In genomic region chr6:62285612-62286469, GRCh38 we compare ENCODE assay signal across 9 cellular contexts. TPM values are rescaled to one million over a fixed set of nuclear protein-coding genes. Genes with fewer than 3 reads are reported as not detected.
DNase-seq lines count a peak whose midpoint lies in the region; ATAC-seq and TF ChIP-seq lines count a peak whose summit lies in the region.
"Had no signal": no experiment of that assay in that cellular context is flagged by ENCODE, and none has a peak within 500 bp of the region (broad histone marks: within the 10 kb centered on the region; RNA-seq: fewer than 3 reads in every experiment).

KHDRBS2 (minus strand) TSS chr6:62286225.

- DNase-seq in DMS153 (lab: John Stamatoyannopoulos, UW) (peak; percentile 69), NOMO-1 treated with dmso at 0.1 percent for 144 hours (lab: John Stamatoyannopoulos, UW; ENCODE audit: unreplicated experiment) (peak; percentile 72), dorsolateral prefrontal cortex (peak; percentile 68 to 99 (median 95)), lung (ENCODE audit: low spot score) (peak; percentile 91), ACHN (no peak)

- H3K27me3 ChIP-seq in dorsolateral prefrontal cortex (no peaks in the 10 kb centered on the region), lung (ENCODE audit: control insufficient read depth, insufficient read depth) (no peaks in the 10 kb centered on the region), stomach smooth muscle (ENCODE audit: control insufficient read depth in 1 of 2, insufficient read depth in 2 of 2, low read length in 2 of 2) (no peaks in the 10 kb centered on the region)

- H3K9me3 ChIP-seq in lung (ENCODE audit: control insufficient read depth in 2 of 2, insufficient read depth in 1 of 2, low read length in 1 of 2): peaks cover 0 to 2% of the 10 kb centered on the region in 2 donors
- H3K9me3 ChIP-seq in stomach smooth muscle (ENCODE audit: control insufficient read depth in 2 of 2, low read length in 2 of 2): no peaks in the 10 kb centered on the region

- intact Hi-C loops in dorsolateral prefrontal cortex (cut with DNase I): loop anchor here in 1 of 2 donors (10.0 kb wide), 1 partner anchor 471 kb away; no protein-coding TSS in a partner anchor

- in situ Hi-C loops in ACHN (cut with HindIII; ENCODE audit: low pct_ligation_motif_present, low pct_unique_long_range_greater_than_20kb, low sequenced_read_pairs): no loop called here

- TF ChIP-seq CTCF in dorsolateral prefrontal cortex (IDR thresholded peaks at IDR 0.05 in 54 of 56, conservative IDR thresholded peaks at IDR 0.05 in 2 of 56; ENCODE audit: low read depth in 1 of 56, partially characterized antibody in 56 of 56) (peak in 7 of 56 donors; percentile 5 to 33 (median 18)), lung (IDR thresholded peaks at IDR 0.05; ENCODE audit: control extremely low read depth, extremely low read depth) (no peak)

- H3K4me3 ChIP-seq in dorsolateral prefrontal cortex (peak within 1 kb of the TSS; percentile 44 to 88 (median 74)), lung (peak within 1 kb of the TSS; percentile 51), stomach smooth muscle (ENCODE audit: low read length in 2 of 2) (peak within 1 kb of the TSS; percentile 74 to 84)

- peak; percentile 100 for ATAC-seq in GM19438 (IDR thresholded peaks at IDR 0.05; ENCODE audit: low read depth, unreplicated experiment)
- peak; percentile 100 for ATAC-seq in HG03432 (IDR thresholded peaks at IDR 0.05; ENCODE audit: unreplicated experiment)
- ATAC-seq in lung (ENCODE audit: insufficient read depth, low FRiP score): peak; percentile 96

- H3K4me1 ChIP-seq in lung (ENCODE audit: control insufficient read depth in 2 of 2, insufficient read depth in 2 of 2, low read length in 2 of 2) (peaks cover 0 to 4% of the 10 kb centered on the region in 2 donors), stomach smooth muscle (ENCODE audit: control insufficient read depth, insufficient read depth, low read length) (no peaks in the 10 kb centered on the region)

- peak within 1 kb of the TSS; percentile 22 to 47 for H3K9ac ChIP-seq in stomach smooth muscle (ENCODE audit: low read length in 2 of 2)

- H3K36me3 ChIP-seq in lung (ENCODE audit: control insufficient read depth in 2 of 2, insufficient read depth in 2 of 2, low read length in 2 of 2): no peaks in the 10 kb centered on the region
- H3K36me3 ChIP-seq in stomach smooth muscle (ENCODE audit: control insufficient read depth in 2 of 2, insufficient read depth in 2 of 2, low read length in 2 of 2): no peaks in the 10 kb centered on the region

- 1 to 2% methylated on average over 65 to 66 of the region's 66 CpGs for WGBS in lung, 2 donors

- H3K27ac ChIP-seq in dorsolateral prefrontal cortex: peak within 1 kb of the TSS in 54 of 59 donors; percentile 17 to 90 (median 70)
- peak within 1 kb of the TSS in 1 of 2 donors; percentile 53 for H3K27ac ChIP-seq in lung (ENCODE audit: low read depth in 1 of 2, low read length in 1 of 2)
- no peak within 1 kb of the TSS for H3K27ac ChIP-seq in stomach smooth muscle (ENCODE audit: low read length)
- H3K27ac ChIP-seq: HL-60 had no signal

RNA-seq across cellular contexts. Expression of gene KHDRBS2, which starts in this region (rescaled TPM):
- 10 to 100 TPM; 18.9 to 52.4 (median 38.9) TPM for total RNA-seq in dorsolateral prefrontal cortex
- 10 to 100 TPM in 1 of 2 donors, 1 to 10 TPM in 1; 6.3 to 43.9 TPM for total RNA-seq in lung
- 1 to 10 TPM in 1 of 2 donors, under 1 TPM in 1; 0.68 to 1.3 TPM for polyA plus RNA-seq in lung
